9 cellular contexts compared by ENCODE assay signal in the genomic region with DNA sequence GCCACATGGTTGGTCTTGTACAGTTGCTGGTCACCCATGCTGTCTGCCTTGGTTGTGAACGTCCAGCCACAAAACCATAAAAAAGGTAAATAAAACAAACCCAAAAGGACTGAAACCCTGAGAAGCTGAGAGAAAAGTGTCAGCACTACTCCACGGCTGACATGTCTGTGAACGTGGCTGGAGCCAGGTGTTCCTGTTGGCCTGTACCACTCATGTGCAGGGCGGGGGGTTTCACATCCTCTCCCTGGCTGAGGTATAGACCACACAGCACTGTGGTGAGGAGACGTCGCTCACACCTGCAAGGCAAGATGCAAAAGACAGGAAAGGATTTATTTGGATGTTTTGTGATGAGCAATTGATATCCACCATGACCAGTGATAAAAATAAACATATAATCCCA. TPM values are rescaled to one million over a fixed set of nuclear protein-coding genes. Genes with fewer than 3 reads are reported as not detected.
DNase-seq lines count a peak whose midpoint lies in the region; ATAC-seq and TF ChIP-seq lines count a peak whose summit lies in the region.
"Had no signal": no experiment of that assay in that cellular context is flagged by ENCODE, and none has a peak within 500 bp of the region (broad histone marks: within the 10 kb centered on the region; RNA-seq: fewer than 3 reads in every experiment).

No MANE protein-coding gene starts in this region.

- peaks cover 37% of the 10 kb centered on the region for H3K36me3 Mint-ChIP-seq in activated T-cell treated with anti-CD3 and anti-CD28 coated beads, Interleukin-2, amount 50 U/mL, for 24 hours (ENCODE audit: low read depth)

- no peaks in the 10 kb centered on the region for H3K27me3 ChIP-seq in HAP-1 (ENCODE audit: low read depth)
- H3K27me3 ChIP-seq: neutrophil had no signal

- no peak overlapping the region for H3K27ac Mint-ChIP-seq in activated T-cell treated with anti-CD3 and anti-CD28 coated beads, Interleukin-2, amount 50 U/mL, for 24 hours

- peaks cover 11% of the 10 kb centered on the region for H3K4me1 Mint-ChIP-seq in activated T-cell treated with anti-CD3 and anti-CD28 coated beads, Interleukin-2, amount 50 U/mL, for 24 hours (ENCODE audit: low read depth)

- H3K4me3 ChIP-seq in HAP-1 = no peak overlapping the region

- H3K27ac ChIP-seq in RWPE1 = no peak overlapping the region
- H3K27ac ChIP-seq: neutrophil had no signal

- H3K4me1 ChIP-seq in HAP-1 = peaks cover 10% of the 10 kb centered on the region

- no peaks in the 10 kb centered on the region for H3K9me3 Mint-ChIP-seq in activated T-cell treated with anti-CD3 and anti-CD28 coated beads, Interleukin-2, amount 50 U/mL, for 24 hours

- no peak for TF ChIP-seq CTCF in RWPE1 (conservative IDR thresholded peaks at IDR 0.05; ENCODE audit: low read depth)

- DNase-seq in NCI-H1694 treated with DMSO at 0.1 percent for 48 hours (lab: John Stamatoyannopoulos, UW) (no peak), HAP-1 (ENCODE audit: low spot score in 2 of 2) (no peak), RWPE1 (ENCODE audit: low spot score) (no peak)
- no peak for DNase-seq in activated T-cell treated with anti-CD3 and anti-CD28 coated beads, Interleukin-2, amount 50 U/mL, for 24 hours

- in situ Hi-C loops in HAP-1 (cut with MboI; ENCODE audit: low sequenced_read_pairs) = loop anchor here (25.0 kb wide), 1 partner anchor 268 kb away; no protein-coding TSS in a partner anchor

- CTCF ChIA-PET in RWPE1 (lab: Yijun Ruan, JAX) = interaction anchor here (0.6 kb wide), 1 partner anchor 1291 kb away, joined by 6 read pairs; no protein-coding TSS in a partner anchor

- POLR2A ChIA-PET in RWPE1 (lab: Yijun Ruan, JAX; ENCODE audit: low non-redundant PET) = no interaction called here

- H3K36me3 ChIP-seq in HAP-1 (replicated peaks) = no peaks in the 10 kb centered on the region; the same call in 1 of the 2 replicates

- no peak overlapping the region for H3K4me3 Mint-ChIP-seq in activated T-cell treated with anti-CD3 and anti-CD28 coated beads, Interleukin-2, amount 50 U/mL, for 24 hours

- peak; percentile 86 for ATAC-seq in GM18858 (IDR thresholded peaks at IDR 0.05; ENCODE audit: unreplicated experiment)
- peak; percentile 93 for ATAC-seq in GM21528 (IDR thresholded peaks at IDR 0.05; ENCODE audit: low FRiP score, unreplicated experiment)
- peak; percentile 92 for ATAC-seq in HG03342 (IDR thresholded peaks at IDR 0.05; ENCODE audit: unreplicated experiment)
- peak; percentile 49 for ATAC-seq in esophagus mucosa

- no peaks in the 10 kb centered on the region for H3K9me3 ChIP-seq in HAP-1
- H3K9me3 ChIP-seq: neutrophil had no signal

- no peaks in the 10 kb centered on the region for H3K27me3 Mint-ChIP-seq in activated T-cell treated with anti-CD3 and anti-CD28 coated beads, Interleukin-2, amount 50 U/mL, for 24 hours

RNA-seq across cellular contexts. Expression of a gene that starts 51.9 kb away (rescaled TPM):
- total RNA-seq in esophagus mucosa = 48.1 TPM
